Comparison of ENCODE assay signal across 16 cellular contexts in genomic region chr5:17283121-17283415, GRCh38.
A peak's percentile ranks its signal among the peaks of the same experiment; 100 is the strongest.
DNase-seq lines count a peak whose midpoint lies in the region; ATAC-seq and TF ChIP-seq lines count a peak whose summit lies in the region.
"Had no signal": no experiment of that assay in that cellular context is flagged by ENCODE, and none has a peak within 500 bp of the region (broad histone marks: within the 10 kb centered on the region; RNA-seq: fewer than 3 reads in every experiment).

No MANE protein-coding gene starts in this region.

- peak overlapping the region; percentile 56 for H3K9ac ChIP-seq in SU-DHL-6 (ENCODE audit: low read length)

- H3K27ac ChIP-seq in SU-DHL-6 (ENCODE audit: low read depth, low read length): peak overlapping the region; percentile 100
- no peak overlapping the region for H3K27ac ChIP-seq in foreskin keratinocyte
- H3K27ac ChIP-seq: 22Rv1 had no signal

- no peaks in the 10 kb centered on the region for H3K36me3 Mint-ChIP-seq in stimulated activated naive CD8-positive, alpha-beta T cell treated with anti-CD3 and anti-CD28 coated beads, Interleukin-15, Interleukin-2, amounts not matched to agents 100 ng/mL and 50 ng/mL, for 24 hours (ENCODE audit: low read depth)
- H3K36me3 Mint-ChIP-seq in mesothelial cell of epicardium: peaks cover 4% of the 10 kb centered on the region
- no peaks in the 10 kb centered on the region for H3K36me3 Mint-ChIP-seq in activated T-cell treated with anti-CD3 and anti-CD28 coated beads, Interleukin-2, amount 50 U/mL, for 4 hours (ENCODE audit: insufficient read depth)

- peaks cover 18% of the 10 kb centered on the region for H3K9me3 Mint-ChIP-seq in stimulated activated naive CD8-positive, alpha-beta T cell treated with anti-CD3 and anti-CD28 coated beads, Interleukin-15, Interleukin-2, amounts not matched to agents 100 ng/mL and 50 ng/mL, for 24 hours
- H3K9me3 Mint-ChIP-seq in mesothelial cell of epicardium: peaks cover 7% of the 10 kb centered on the region
- H3K9me3 Mint-ChIP-seq in activated T-cell treated with anti-CD3 and anti-CD28 coated beads, Interleukin-2, amount 50 U/mL, for 4 hours: peaks cover 3% of the 10 kb centered on the region

- no peaks in the 10 kb centered on the region for H3K27me3 Mint-ChIP-seq in stimulated activated naive CD8-positive, alpha-beta T cell treated with anti-CD3 and anti-CD28 coated beads, Interleukin-15, Interleukin-2, amounts not matched to agents 100 ng/mL and 50 ng/mL, for 24 hours
- no peaks in the 10 kb centered on the region for H3K27me3 Mint-ChIP-seq in mesothelial cell of epicardium (ENCODE audit: low read depth)
- no peaks in the 10 kb centered on the region for H3K27me3 Mint-ChIP-seq in activated T-cell treated with anti-CD3 and anti-CD28 coated beads, Interleukin-2, amount 50 U/mL, for 4 hours (ENCODE audit: low read depth)
- H3K27me3 Mint-ChIP-seq: CD4-positive, alpha-beta T cell had no signal

- H3K9me3 ChIP-seq in SU-DHL-6 (ENCODE audit: insufficient read depth, low read length): no peaks in the 10 kb centered on the region

- no peak for ATAC-seq in stimulated activated naive CD8-positive, alpha-beta T cell treated with anti-CD3 and anti-CD28 coated beads, Interleukin-15, Interleukin-2, amounts not matched to agents 100 U/mL and 50 U/mL, for 24 hours
- ATAC-seq in activated T-cell treated with anti-CD3 and anti-CD28 coated beads, Interleukin-2, amount 50 U/mL, for 4 hours: no peak
- ATAC-seq in HG02938 (IDR thresholded peaks at IDR 0.05; ENCODE audit: unreplicated experiment) (no peak), foreskin keratinocyte (no peak)
- ATAC-seq: HepG2 had no signal

- peaks cover 58% of the 10 kb centered on the region for H3F3A ChIP-seq in SU-DHL-6 (ENCODE audit: insufficient read depth)

- TF ChIP-seq CTCF in SU-DHL-6 (IDR thresholded peaks at IDR 0.05; ENCODE audit: insufficient read depth, low read length, poor library complexity, severe bottlenecking) (no peak), mesothelial cell of epicardium (IDR thresholded peaks at IDR 0.05; ENCODE audit: unreplicated experiment) (no peak), foreskin keratinocyte (conservative IDR thresholded peaks at IDR 0.05) (no peak)

- H3K27me3 ChIP-seq in SU-DHL-6 (ENCODE audit: low read length) (no peaks in the 10 kb centered on the region), foreskin keratinocyte (no peaks in the 10 kb centered on the region)

- H3K4me2 ChIP-seq in SU-DHL-6 (ENCODE audit: low read depth, low read length, poor library complexity, severe bottlenecking): peak overlapping the region; percentile 86

- H3K4me1 Mint-ChIP-seq in stimulated activated naive CD8-positive, alpha-beta T cell treated with anti-CD3 and anti-CD28 coated beads, Interleukin-15, Interleukin-2, amounts not matched to agents 100 ng/mL and 50 ng/mL, for 24 hours (ENCODE audit: low read depth): peaks cover 11% of the 10 kb centered on the region
- peaks cover 13% of the 10 kb centered on the region for H3K4me1 Mint-ChIP-seq in mesothelial cell of epicardium
- no peaks in the 10 kb centered on the region for H3K4me1 Mint-ChIP-seq in activated T-cell treated with anti-CD3 and anti-CD28 coated beads, Interleukin-2, amount 50 U/mL, for 4 hours (ENCODE audit: low read depth)

- no peak overlapping the region for H2AFZ ChIP-seq in SU-DHL-6 (ENCODE audit: low read depth, low read length, severe bottlenecking)

- H3K36me3 ChIP-seq in SU-DHL-6 (ENCODE audit: low read length): no peaks in the 10 kb centered on the region

- DNase-seq in stimulated activated naive CD8-positive, alpha-beta T cell treated with anti-CD3 and anti-CD28 coated beads, Interleukin-15, Interleukin-2, amounts not matched to agents 100 U/mL and 50 U/mL, for 24 hours: no peak
- DNase-seq in mesothelial cell of epicardium (ENCODE audit: low spot score in 2 of 2, unreplicated experiment in 2 of 2) (no peak), HPDE6-E6E7 (ENCODE audit: extremely low spot score) (no peak), foreskin keratinocyte (no peak)
- DNase-seq in activated T-cell treated with anti-CD3 and anti-CD28 coated beads, Interleukin-2, amount 50 U/mL, for 4 hours: no peak
- DNase-seq: Calu3; CD4-positive, alpha-beta T cell; NCI-H146; NCI-H345; NCI-H526 treated with DMSO at 0.1 percent for 48 hours; T-helper 1 cell had no signal

- peak overlapping the region; percentile 46 for H3K27ac Mint-ChIP-seq in stimulated activated naive CD8-positive, alpha-beta T cell treated with anti-CD3 and anti-CD28 coated beads, Interleukin-15, Interleukin-2, amounts not matched to agents 100 ng/mL and 50 ng/mL, for 24 hours
- H3K27ac Mint-ChIP-seq in mesothelial cell of epicardium: peak overlapping the region; percentile 60
- H3K27ac Mint-ChIP-seq: CD4-positive, alpha-beta T cell had no signal

- H3K79me2 ChIP-seq in SU-DHL-6 (ENCODE audit: insufficient read depth, low read length): peaks cover 9% of the 10 kb centered on the region; the same call in 1 of the 2 replicates

- peak overlapping the region; percentile 41 for H3K4me3 Mint-ChIP-seq in stimulated activated naive CD8-positive, alpha-beta T cell treated with anti-CD3 and anti-CD28 coated beads, Interleukin-15, Interleukin-2, amounts not matched to agents 100 ng/mL and 50 ng/mL, for 24 hours
- no peak overlapping the region for H3K4me3 Mint-ChIP-seq in mesothelial cell of epicardium
- H3K4me3 Mint-ChIP-seq in activated T-cell treated with anti-CD3 and anti-CD28 coated beads, Interleukin-2, amount 50 U/mL, for 4 hours: no peak overlapping the region
- H3K4me3 Mint-ChIP-seq: CD4-positive, alpha-beta T cell had no signal

- no peaks in the 10 kb centered on the region for H3K4me1 ChIP-seq in foreskin keratinocyte

- no peaks in the 10 kb centered on the region for H3K9me2 ChIP-seq in SU-DHL-6 (replicated peaks; ENCODE audit: insufficient read depth, low read length)

- H3K4me3 ChIP-seq in SU-DHL-6 (ENCODE audit: insufficient read depth, low read length, poor library complexity, severe bottlenecking): peak overlapping the region; percentile 28

- H4K20me1 ChIP-seq in SU-DHL-6 (ENCODE audit: low read depth, low read length): no peaks in the 10 kb centered on the region
